ENCODE assay signal across 8 cellular contexts in genomic region chr10:48215148-48215982, GRCh38. TPM values are rescaled to one million over a fixed set of nuclear protein-coding genes. Genes with fewer than 3 reads are reported as not detected.
A peak's percentile ranks its signal among the peaks of the same experiment; 100 is the strongest.
DNase-seq lines count a peak whose midpoint lies in the region; ATAC-seq lines count a peak whose summit lies in the region.

No MANE protein-coding gene starts in this region.

- no peaks in the 10 kb centered on the region for H3K4me1 Mint-ChIP-seq in activated naive CD8-positive, alpha-beta T cell treated with anti-CD3 and anti-CD28 coated beads for 36 hours

- no peak overlapping the region for H3K27ac Mint-ChIP-seq in activated naive CD8-positive, alpha-beta T cell treated with anti-CD3 and anti-CD28 coated beads for 36 hours

- no peaks in the 10 kb centered on the region for H3K36me3 Mint-ChIP-seq in activated naive CD8-positive, alpha-beta T cell treated with anti-CD3 and anti-CD28 coated beads for 36 hours

- H3K27me3 Mint-ChIP-seq in activated naive CD8-positive, alpha-beta T cell treated with anti-CD3 and anti-CD28 coated beads for 36 hours, result peaks cover 7% of the 10 kb centered on the region

- H3K9me3 Mint-ChIP-seq in activated naive CD8-positive, alpha-beta T cell treated with anti-CD3 and anti-CD28 coated beads for 36 hours, result peaks cover 2% of the 10 kb centered on the region

- DNase-seq in CMK (ENCODE audit: low read depth) (peak; percentile 37), NCI-H510A (lab: John Stamatoyannopoulos, UW) (peak; percentile 22), iPS-NIHi11 (ENCODE audit: low spot score) (peak; percentile 71)
- peak; percentile 25 for DNase-seq in activated naive CD8-positive, alpha-beta T cell treated with anti-CD3 and anti-CD28 coated beads for 36 hours
- DNase-seq in stimulated activated CD8-positive, alpha-beta memory T cell treated with anti-CD3 and anti-CD28 coated beads, Interleukin-4, amount 100 ng/mL, for 48 hours, result peak; percentile 74

- no peak overlapping the region for H3K4me3 Mint-ChIP-seq in activated naive CD8-positive, alpha-beta T cell treated with anti-CD3 and anti-CD28 coated beads for 36 hours

- ATAC-seq in GM21529 (IDR thresholded peaks at IDR 0.05; ENCODE audit: unreplicated experiment) (peak; percentile 64), HG02610 (IDR thresholded peaks at IDR 0.05; ENCODE audit: unreplicated experiment) (no peak), HG03378 (IDR thresholded peaks at IDR 0.05; ENCODE audit: unreplicated experiment) (no peak)

RNA-seq across cellular contexts. Expression of gene FRMPD2, which starts 59.1 kb away (rescaled TPM):
- not detected for total RNA-seq in activated naive CD8-positive, alpha-beta T cell treated with anti-CD3 and anti-CD28 coated beads for 36 hours

Comparison
In these comparisons a context has a peak if more than half of its experiments do, and no peak if none do; other contexts are left out.
1. DNase-seq: peak in every context shown above with its lines; median percentile 74 in stimulated activated CD8-positive, alpha-beta memory T cell treated with anti-CD3 and anti-CD28 coated beads, Interleukin-4, amount 100 ng/mL, for 48 hours; 71 in iPS-NIHi11; 37 in CMK; 25 in activated naive CD8-positive, alpha-beta T cell treated with anti-CD3 and anti-CD28 coated beads for 36 hours; 22 in NCI-H510A.